ENCODE assay signal across 1 cellular context in genomic region chr21:26124896-26125295, GRCh38.
TF ChIP-seq lines count a peak whose summit lies in the region.

No MANE protein-coding gene starts in this region.

TF ChIP-seq in H1, 55 proteins besides CTCF, POLR2A, EP300 and RAD21:
- TF ChIP-seq TAF7 (optimal IDR thresholded peaks at IDR 0.05; ENCODE audit: borderline replicate concordance, low read depth, low read length), result no peak
- TF ChIP-seq CHD2 (IDR thresholded peaks at IDR 0.05; ENCODE audit: low read length), result no peak
- TF ChIP-seq MAFK (IDR thresholded peaks at IDR 0.05; ENCODE audit: low read depth, low read length), result no peak
- TF ChIP-seq, protein P1, sequence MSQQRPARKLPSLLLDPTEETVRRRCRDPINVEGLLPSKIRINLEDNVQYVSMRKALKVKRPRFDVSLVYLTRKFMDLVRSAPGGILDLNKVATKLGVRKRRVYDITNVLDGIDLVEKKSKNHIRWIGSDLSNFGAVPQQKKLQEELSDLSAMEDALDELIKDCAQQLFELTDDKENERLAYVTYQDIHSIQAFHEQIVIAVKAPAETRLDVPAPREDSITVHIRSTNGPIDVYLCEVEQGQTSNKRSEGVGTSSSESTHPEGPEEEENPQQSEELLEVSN (IDR thresholded peaks at IDR 0.05), result no peak
- TF ChIP-seq FOSL1 (IDR thresholded peaks at IDR 0.05; ENCODE audit: insufficient read depth, low read depth, low read length), result no peak
- TF ChIP-seq RXRA (IDR thresholded peaks at IDR 0.05; ENCODE audit: insufficient read depth, low read depth, low read length), result no peak
- no peak for TF ChIP-seq SP1 (IDR thresholded peaks at IDR 0.05; ENCODE audit: low read depth, low read length)
- TF ChIP-seq CEBPB (IDR thresholded peaks at IDR 0.05; ENCODE audit: low read depth, low read length), result no peak
- TF ChIP-seq POU5F1 (IDR thresholded peaks at IDR 0.05; ENCODE audit: low read depth, low read length), result no peak
- no peak for TF ChIP-seq HDAC6 (IDR thresholded peaks at IDR 0.05; ENCODE audit: low read depth, low read length)
- TF ChIP-seq, protein P2, sequence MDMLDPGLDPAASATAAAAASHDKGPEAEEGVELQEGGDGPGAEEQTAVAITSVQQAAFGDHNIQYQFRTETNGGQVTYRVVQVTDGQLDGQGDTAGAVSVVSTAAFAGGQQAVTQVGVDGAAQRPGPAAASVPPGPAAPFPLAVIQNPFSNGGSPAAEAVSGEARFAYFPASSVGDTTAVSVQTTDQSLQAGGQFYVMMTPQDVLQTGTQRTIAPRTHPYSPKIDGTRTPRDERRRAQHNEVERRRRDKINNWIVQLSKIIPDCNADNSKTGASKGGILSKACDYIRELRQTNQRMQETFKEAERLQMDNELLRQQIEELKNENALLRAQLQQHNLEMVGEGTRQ (IDR thresholded peaks at IDR 0.05; ENCODE audit: low read length), result no peak
- no peak for TF ChIP-seq HDAC2 (IDR thresholded peaks at IDR 0.05; ENCODE audit: borderline replicate concordance in 1 of 2, low read depth in 2 of 2, low read length in 2 of 2)
- TF ChIP-seq KDM1A (IDR thresholded peaks at IDR 0.05; ENCODE audit: borderline replicate concordance, low read length), result no peak
- TF ChIP-seq TCF12 (IDR thresholded peaks at IDR 0.05; ENCODE audit: low read depth, low read length), result no peak
- no peak for TF ChIP-seq BCL11A (IDR thresholded peaks at IDR 0.05; ENCODE audit: low read depth in 2 of 2, low read length in 2 of 2)
- no peak for TF ChIP-seq KDM4A (IDR thresholded peaks at IDR 0.05; ENCODE audit: low read depth, low read length, severe bottlenecking)
